Comparison of ENCODE assay signal across 7 cellular contexts in genomic region chr2:181892795-181893435, GRCh38. TPM values are rescaled to one million over a fixed set of nuclear protein-coding genes. Genes with fewer than 3 reads are reported as not detected.
A peak's percentile ranks its signal among the peaks of the same experiment; 100 is the strongest.
DNase-seq lines count a peak whose midpoint lies in the region; ATAC-seq, FAIRE-seq and TF ChIP-seq lines count a peak whose summit lies in the region.

No MANE protein-coding gene starts in this region.

- H3K9me3 Mint-ChIP-seq in GM23338: no peaks in the 10 kb centered on the region

- H3K27me3 Mint-ChIP-seq in GM23338 (ENCODE audit: insufficient read depth, low read depth, poor library complexity): peaks cover 7% of the 10 kb centered on the region

- H3K27ac Mint-ChIP-seq in GM23338: no peak overlapping the region

- H4K20me1 ChIP-seq in GM23338 (replicated peaks; ENCODE audit: insufficient read depth): no peaks in the 10 kb centered on the region

- H3K9me3 ChIP-seq in Peyer's patch: no peaks in the 10 kb centered on the region
- H3K9me3 ChIP-seq in neutrophil: no peaks in the 10 kb centered on the region

- H3K27me3 ChIP-seq in GM23338 (ENCODE audit: insufficient read depth): peaks cover 24% of the 10 kb centered on the region
- H3K27me3 ChIP-seq in Peyer's patch: no peaks in the 10 kb centered on the region
- no peaks in the 10 kb centered on the region for H3K27me3 ChIP-seq in neutrophil

- peak overlapping the region; percentile 81 for H3K4me2 ChIP-seq in GM23338

- H3F3A ChIP-seq in GM23338 (replicated peaks; ENCODE audit: low read depth): no peaks in the 10 kb centered on the region

- peak overlapping the region; percentile 30 for H2AFZ ChIP-seq in GM23338

- H3K4me1 ChIP-seq in GM23338 (ENCODE audit: insufficient read depth) (0 out of 2 replicates have a peak, but pooled peaks cover 8% of the 10 kb centered on the region), Peyer's patch (peaks cover 0 to 28% (median 0%) of the 10 kb centered on the region in 4 donors), neutrophil (ENCODE audit: control insufficient read depth in 1 of 2, insufficient read depth in 1 of 2, low read depth in 1 of 2, low read length in 1 of 2) (peaks cover 22 to 30% of the 10 kb centered on the region in 2 experiments)

- FAIRE-seq in endometrium (lab: Jason Lieb, UNC): peak; percentile 86
- FAIRE-seq in GM12892 (lab: Jason Lieb, UNC): no peak

- DNase-seq in GM23338 (ENCODE audit: low spot score) (no peak), Peyer's patch (no peak), GM12892 (ENCODE audit: insufficient read length) (no peak), DMS 273 treated with DMSO at 0.1 percent for 48 hours (lab: John Stamatoyannopoulos, UW) (no peak)

- H3K4me1 Mint-ChIP-seq in GM23338: peaks cover 17% of the 10 kb centered on the region

- no peak overlapping the region for H3K27ac ChIP-seq in GM23338 (ENCODE audit: low read depth)
- H3K27ac ChIP-seq in Peyer's patch: peak overlapping the region; percentile 87 to 99 (median 94)
- H3K27ac ChIP-seq in neutrophil: peak overlapping the region; percentile 91

- ATAC-seq in GM23338: no peak
- ATAC-seq in HG03571 (IDR thresholded peaks at IDR 0.05; ENCODE audit: unreplicated experiment): no peak

- H3K9me2 ChIP-seq in GM23338 (ENCODE audit: insufficient read depth): no peaks in the 10 kb centered on the region

- TF ChIP-seq POLR2A in Peyer's patch (IDR thresholded peaks at IDR 0.05) (no peak), GM12892 (IDR thresholded peaks at IDR 0.05; ENCODE audit: low read depth, low read length) (no peak)

- no peaks in the 10 kb centered on the region for H3K79me2 ChIP-seq in GM23338 (replicated peaks; ENCODE audit: insufficient read depth)

- TF ChIP-seq CTCF in GM23338 (conservative IDR thresholded peaks at IDR 0.05; ENCODE audit: low read depth in 2 of 2): no peak
- no peak for TF ChIP-seq CTCF in Peyer's patch (IDR thresholded peaks at IDR 0.05)
- TF ChIP-seq CTCF in neutrophil (IDR thresholded peaks at IDR 0.05): no peak

- H3K4me3 ChIP-seq in GM23338 (peak overlapping the region; percentile 72), Peyer's patch (peak overlapping the region; percentile 68 to 92 (median 86)), neutrophil (ENCODE audit: low read depth in 1 of 2, low read length in 1 of 2) (peak overlapping the region; percentile 79 to 91)

- H3K36me3 Mint-ChIP-seq in GM23338 (ENCODE audit: low read depth): no peaks in the 10 kb centered on the region

- H3K36me3 ChIP-seq in GM23338 (ENCODE audit: insufficient read depth): no peaks in the 10 kb centered on the region
- H3K36me3 ChIP-seq in Peyer's patch: no peaks in the 10 kb centered on the region
- peaks cover 3% of the 10 kb centered on the region for H3K36me3 ChIP-seq in neutrophil

- H3K4me3 Mint-ChIP-seq in GM23338: peak overlapping the region; percentile 94

TF ChIP-seq in GM23338, 12 proteins besides CTCF, POLR2A, EP300 and RAD21 (continues in another document):
- no peak for TF ChIP-seq EZH2phosphoT487 (IDR thresholded peaks at IDR 0.05; ENCODE audit: unreplicated experiment)
- no peak for TF ChIP-seq STAT1 (IDR thresholded peaks at IDR 0.05; ENCODE audit: unreplicated experiment)
- no peak for TF ChIP-seq ETS1 (IDR thresholded peaks at IDR 0.05)
- no peak for TF ChIP-seq JUNB (IDR thresholded peaks at IDR 0.05; ENCODE audit: unreplicated experiment)
- no peak for TF ChIP-seq EZH2 (IDR thresholded peaks at IDR 0.05; ENCODE audit: low read depth, unreplicated experiment)
- no peak for TF ChIP-seq ZNF114 (CRISPR knock-in tag; IDR thresholded peaks at IDR 0.05)
- TF ChIP-seq CREB1 (CRISPR knock-in tag; IDR thresholded peaks at IDR 0.05; ENCODE audit: low read depth): no peak
- no peak for TF ChIP-seq ZNF331 (CRISPR knock-in tag; IDR thresholded peaks at IDR 0.05; ENCODE audit: low read depth)
- no peak for TF ChIP-seq NANOG (IDR thresholded peaks at IDR 0.05; ENCODE audit: borderline replicate concordance)
- TF ChIP-seq REST (IDR thresholded peaks at IDR 0.05; ENCODE audit: unreplicated experiment): no peak

RNA-seq across cellular contexts. Expression of gene ITPRID2, which starts 1.4 kb away (rescaled TPM):
- total RNA-seq in GM23338 (2014; rRNA removed; shearing (Covaris generic)): 10.4 and 12.0 TPM in 2 replicates
- 4.4 and 5.1 TPM in 2 replicates for polyA plus RNA-seq in GM23338 (2016; fragmentation: Nextera tagmentation; extraction: Ambion mirVana)
- 100 to 1,000 TPM in 3 of 4 donors, 10 to 100 TPM in 1; 69.3 to 175 (median 123) TPM for total RNA-seq in Peyer's patch
- 15.9 TPM for polyA plus RNA-seq in GM12892 (2012; ENCODE audit: missing spikeins)
